Comparison of ENCODE assay signal across 1 cellular context in genomic region chr12:124397807-124398577, GRCh38.
TF ChIP-seq lines count a peak whose summit lies in the region.

No MANE protein-coding gene starts in this region.

TF ChIP-seq in SK-N-SH treated with all-trans-retinoic acid at 6 μM for 48 hours, 23 proteins besides CTCF, POLR2A, EP300 and RAD21 (continued from another document):
- TF ChIP-seq CREB5 (CRISPR knock-in tag; IDR thresholded peaks at IDR 0.05; ENCODE audit: low read depth), result no peak
